Comparison of ENCODE assay signal across 1 cellular context in genomic region chr2:23096905-23097602, GRCh38.
TF ChIP-seq lines count a peak whose summit lies in the region.

No MANE protein-coding gene starts in this region.

TF ChIP-seq in HepG2, 621 proteins besides CTCF, POLR2A, EP300 and RAD21 (continued from another document):
- TF ChIP-seq, protein P1, sequence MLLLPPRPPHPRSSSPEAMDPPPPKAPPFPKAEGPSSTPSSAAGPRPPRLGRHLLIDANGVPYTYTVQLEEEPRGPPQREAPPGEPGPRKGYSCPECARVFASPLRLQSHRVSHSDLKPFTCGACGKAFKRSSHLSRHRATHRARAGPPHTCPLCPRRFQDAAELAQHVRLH (CRISPR knock-in tag; IDR thresholded peaks at IDR 0.05; ENCODE audit: borderline replicate concordance, low read depth), result no peak
- TF ChIP-seq ZNF260 (CRISPR knock-in tag; IDR thresholded peaks at IDR 0.05; ENCODE audit: borderline replicate concordance, low read depth) (no peak), CEBPB (IDR thresholded peaks at IDR 0.05; ENCODE audit: borderline replicate concordance, low read depth, low read length) (no peak), PBX3 (CRISPR knock-in tag; IDR thresholded peaks at IDR 0.05; ENCODE audit: borderline replicate concordance) (no peak), U2AF2 (IDR thresholded peaks at IDR 0.05; ENCODE audit: low read depth, low read length) (no peak)
